Comparison of ENCODE assay signal across 8 cellular contexts in the genomic region with DNA sequence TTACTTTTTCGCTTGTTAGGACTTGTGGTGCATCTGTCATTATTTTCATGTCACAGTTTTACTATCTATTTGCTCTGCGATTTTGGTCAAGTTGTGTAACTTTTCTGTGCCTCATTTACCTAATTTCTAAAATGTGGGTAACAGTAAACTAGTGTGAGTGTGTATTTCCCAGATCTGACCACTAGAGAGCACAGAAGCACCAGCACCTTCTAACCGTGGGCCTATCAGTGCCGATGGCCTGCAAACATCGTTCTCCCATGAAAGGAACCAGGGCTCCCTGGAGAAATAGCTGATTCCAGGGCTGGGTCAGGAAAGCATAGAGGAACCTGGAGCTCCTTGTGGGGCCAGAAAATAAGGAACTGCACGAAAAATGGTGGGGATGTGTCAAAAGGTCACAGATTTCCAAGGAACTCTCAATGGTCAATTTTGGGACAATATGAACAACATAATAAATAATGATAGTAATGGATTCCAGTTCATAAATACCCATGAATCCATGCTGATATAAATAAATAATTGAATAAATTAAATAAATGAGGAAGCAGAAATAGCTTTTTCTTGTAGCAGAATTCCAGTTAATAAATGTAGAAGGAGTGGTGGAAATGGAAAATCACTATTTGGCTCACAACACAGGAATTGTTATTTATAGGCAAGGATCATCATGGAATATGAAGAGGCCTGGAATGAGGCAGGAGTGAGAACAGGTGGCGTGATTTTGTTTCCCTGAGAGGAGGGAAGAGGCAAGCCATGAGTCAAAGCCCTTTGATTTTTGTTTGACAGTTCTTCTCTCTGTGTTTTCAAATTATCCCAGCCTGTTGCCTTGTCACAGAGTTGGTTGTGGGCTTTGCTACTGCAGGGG. TPM values are rescaled to one million over a fixed set of nuclear protein-coding genes. Genes with fewer than 3 reads are reported as not detected.
DNase-seq lines count a peak whose midpoint lies in the region; ATAC-seq, FAIRE-seq and TF ChIP-seq lines count a peak whose summit lies in the region.

No MANE protein-coding gene starts in this region.

- 15 to 21% methylated on average over 7 of the region's 7 CpGs for WGBS in lung, 2 donors
- 19 to 21% methylated on average over 7 of the region's 7 CpGs for WGBS in upper lobe of left lung, 2 donors

- H3K4me3 ChIP-seq in coronary artery, result no peak overlapping the region
- no peak overlapping the region for H3K4me3 ChIP-seq in lung
- H3K4me3 ChIP-seq in upper lobe of left lung, result no peak overlapping the region

- H3K27me3 ChIP-seq in lung (ENCODE audit: control insufficient read depth, insufficient read depth) (no peaks in the 10 kb centered on the region), upper lobe of left lung (no peaks in the 10 kb centered on the region)

- H3K4me1 ChIP-seq in lung (ENCODE audit: control insufficient read depth in 2 of 2, insufficient read depth in 2 of 2, low read length in 2 of 2) (no peaks in the 10 kb centered on the region), upper lobe of left lung (peaks cover 0 to 3% (median 0%) of the 10 kb centered on the region in 4 donors)

- H3K9me3 ChIP-seq in lung (ENCODE audit: control insufficient read depth in 2 of 2, insufficient read depth in 1 of 2, low read length in 1 of 2) (no peaks in the 10 kb centered on the region), upper lobe of left lung (no peaks in the 10 kb centered on the region)

- intact Hi-C loops in activated CD4-positive, alpha-beta T cell treated with anti-CD3 and anti-CD28 coated beads for 36 hours (cut with DNase I, micrococcal nuclease), result loop anchor here (1.0 to 5.0 kb wide), 2 partner anchors 33 to 34 kb away; no protein-coding TSS in a partner anchor

- H3K27ac Mint-ChIP-seq in activated CD4-positive, alpha-beta T cell treated with anti-CD3 and anti-CD28 coated beads for 36 hours, result no peak overlapping the region

- no peaks in the 10 kb centered on the region for H3K36me3 ChIP-seq in lung (ENCODE audit: control insufficient read depth in 2 of 2, insufficient read depth in 2 of 2, low read length in 2 of 2)
- H3K36me3 ChIP-seq in upper lobe of left lung, result no peaks in the 10 kb centered on the region

- ATAC-seq in activated CD4-positive, alpha-beta T cell treated with anti-CD3 and anti-CD28 coated beads for 36 hours, result peak; percentile 89
- ATAC-seq in lung (ENCODE audit: insufficient read depth, low FRiP score) (no peak), upper lobe of left lung (ENCODE audit: low FRiP score in 2 of 2) (peak in 1 of 2 donors; percentile 78)

- H3K9me3 Mint-ChIP-seq in activated CD4-positive, alpha-beta T cell treated with anti-CD3 and anti-CD28 coated beads for 36 hours (ENCODE audit: low read depth), result no peaks in the 10 kb centered on the region

- TF ChIP-seq CTCF in coronary artery (IDR thresholded peaks at IDR 0.05) (peak; percentile 52), lung (IDR thresholded peaks at IDR 0.05; ENCODE audit: control extremely low read depth, extremely low read depth) (peak; percentile 61), upper lobe of left lung (IDR thresholded peaks at IDR 0.05) (peak; percentile 25 to 69 (median 58))

- H3K4me3 Mint-ChIP-seq in activated CD4-positive, alpha-beta T cell treated with anti-CD3 and anti-CD28 coated beads for 36 hours, result no peak overlapping the region

- peaks cover 2% of the 10 kb centered on the region for H3K4me1 Mint-ChIP-seq in activated CD4-positive, alpha-beta T cell treated with anti-CD3 and anti-CD28 coated beads for 36 hours

- DNase-seq in activated CD4-positive, alpha-beta T cell treated with anti-CD3 and anti-CD28 coated beads for 36 hours, result peak; percentile 27
- DNase-seq in activated CD4-positive, alpha-beta T cell treated with anti-CD3 and anti-CD28 coated beads, Interleukin-2, amount 50 U/mL, for 4 hours, result no peak
- DNase-seq in HS-5 (ENCODE audit: low read depth) (peak; percentile 23), RCC 7860 (ENCODE audit: low spot score) (peak; percentile 29), coronary artery (ENCODE audit: low spot score) (no peak), lung (ENCODE audit: low spot score) (no peak), upper lobe of left lung (peak in 1 of 2 donors; percentile 37), T1000 (lab: John Stamatoyannopoulos, UW) (no peak)

- TF ChIP-seq POLR2A in upper lobe of left lung (IDR thresholded peaks at IDR 0.05), result no peak

- peak overlapping the region; percentile 13 to 92 for H3K27ac ChIP-seq in coronary artery
- H3K27ac ChIP-seq in lung (ENCODE audit: low read depth in 1 of 2, low read length in 1 of 2), result no peak overlapping the region
- no peak overlapping the region for H3K27ac ChIP-seq in upper lobe of left lung

- no peak for FAIRE-seq in RCC 7860 (lab: Jason Lieb, UNC)

- CTCF ChIA-PET in activated CD4-positive, alpha-beta T cell treated with anti-CD3 and anti-CD28 coated beads for 36 hours (lab: Charles Lee), result interaction anchor here (0.6 to 2.5 kb wide), 8 partner anchors 18 to 117 kb away, joined by 3 to 8 read pairs (median 4); no protein-coding TSS in a partner anchor

- TF ChIP-seq EP300 in upper lobe of left lung (IDR thresholded peaks at IDR 0.05), result no peak

- peaks cover 10% of the 10 kb centered on the region for H3K27me3 Mint-ChIP-seq in activated CD4-positive, alpha-beta T cell treated with anti-CD3 and anti-CD28 coated beads for 36 hours

- no peaks in the 10 kb centered on the region for H3K36me3 Mint-ChIP-seq in activated CD4-positive, alpha-beta T cell treated with anti-CD3 and anti-CD28 coated beads for 36 hours (ENCODE audit: low read depth)

- POLR2A ChIA-PET in activated CD4-positive, alpha-beta T cell treated with anti-CD3 and anti-CD28 coated beads for 36 hours (lab: Charles Lee), result no interaction called here

RNA-seq across cellular contexts. Expression of gene CEACAM8, which starts 31.1 kb away (rescaled TPM):
- not detected for total RNA-seq in activated CD4-positive, alpha-beta T cell treated with anti-CD3 and anti-CD28 coated beads for 36 hours
- total RNA-seq in lung (1 to 10 TPM in 1 of 2 donors, under 1 TPM in 1; 0.18 to 1.2 TPM), upper lobe of left lung (1 to 10 TPM in 1 of 6 donors, under 1 TPM in 3, not detected in 2; 0.67 to 1.1 (median 0.75) TPM)
- under 1 TPM; 0.06 to 0.88 TPM for polyA plus RNA-seq in lung

RNA-seq across cellular contexts. Expression of gene CEACAM1, which starts 35.3 kb away (rescaled TPM):
- total RNA-seq in activated CD4-positive, alpha-beta T cell treated with anti-CD3 and anti-CD28 coated beads for 36 hours, result 1 to 10 TPM; 2.0 to 3.6 TPM
- total RNA-seq in lung, result 10 to 100 TPM in 1 of 2 donors, 1 to 10 TPM in 1; 9.4 to 11.2 TPM
- 10 to 100 TPM in 1 of 2 donors, 1 to 10 TPM in 1; 3.6 to 26.8 TPM for polyA plus RNA-seq in lung
- 10 to 100 TPM in 1 of 6 donors, 1 to 10 TPM in 5; 7.3 to 11.9 (median 9.2) TPM for total RNA-seq in upper lobe of left lung

Comparison
In these comparisons a context has a peak if more than half of its experiments do, and no peak if none do; other contexts are left out.
1. DNase-seq: peak in activated CD4-positive, alpha-beta T cell treated with anti-CD3 and anti-CD28 coated beads for 36 hours (single experiment), HS-5 (single experiment) and RCC 7860 (single experiment); none in activated CD4-positive, alpha-beta T cell treated with anti-CD3 and anti-CD28 coated beads, Interleukin-2, amount 50 U/mL, for 4 hours (0 of 2), coronary artery (single experiment), lung (single experiment) and T1000 (single experiment).
2. H3K27ac ChIP-seq: peak in coronary artery (2 of 2); none in lung (0 of 2) and upper lobe of left lung (0 of 4).
3. Peak in every context shown above with its lines, with median percentiles within 50 percentile points of each other: CTCF ChIP-seq.